ENCODE assay signal across 10 cellular contexts in the genomic region with DNA sequence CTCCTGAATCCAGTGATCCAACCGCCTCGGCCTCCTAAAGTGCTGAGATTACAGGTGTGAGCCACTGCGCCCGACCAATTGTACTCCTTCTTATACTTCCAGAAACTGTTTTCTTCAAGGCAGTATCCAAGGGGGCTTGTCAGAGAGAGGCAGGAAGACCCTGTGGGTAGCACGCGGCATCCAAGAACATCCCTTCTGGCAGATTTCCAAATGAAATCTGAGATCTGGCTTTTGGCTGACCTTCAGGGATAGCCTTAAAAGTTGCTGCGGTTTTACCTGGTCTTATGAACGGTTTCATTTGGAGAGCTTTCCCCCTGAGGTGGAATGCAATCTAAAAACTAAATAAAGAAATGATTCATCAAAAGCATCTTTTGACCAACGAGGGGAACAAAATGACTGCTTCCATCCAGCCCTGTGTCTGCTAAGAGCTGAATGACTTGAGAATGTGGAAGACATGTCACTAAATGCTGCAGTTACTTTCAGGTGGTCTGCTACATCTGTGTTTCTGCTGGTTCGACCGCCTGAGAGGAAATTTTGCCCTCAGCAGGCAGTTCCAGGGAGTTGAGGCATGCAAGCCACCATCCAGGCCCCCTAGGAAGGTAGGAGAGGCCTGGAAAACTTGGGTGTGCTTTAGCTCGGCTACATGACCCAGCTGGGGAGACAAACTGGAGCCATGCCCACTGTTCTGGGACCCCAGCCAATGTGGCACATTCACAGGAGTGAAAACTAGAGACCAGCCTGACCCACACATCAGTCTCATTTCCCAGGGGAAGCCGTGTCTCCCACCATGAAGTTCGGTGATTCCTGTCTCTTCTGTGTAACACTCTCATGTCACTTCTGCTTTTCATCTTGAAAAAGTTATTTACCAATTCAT.
DNase-seq lines count a peak whose midpoint lies in the region; ATAC-seq, FAIRE-seq and TF ChIP-seq lines count a peak whose summit lies in the region.
"Had no signal": no experiment of that assay in that cellular context is flagged by ENCODE, and none has a peak within 500 bp of the region (broad histone marks: within the 10 kb centered on the region; RNA-seq: fewer than 3 reads in every experiment).

No MANE protein-coding gene starts in this region.

- CTCF ChIA-PET in GM12878 (lab: Yijun Ruan, JAX) (interaction anchor here (0.9 kb wide), 1 partner anchor 12 kb away, joined by 3 read pairs; no protein-coding TSS in a partner anchor), Calu3 (lab: Charles Lee) (no interaction called here)

- peak overlapping the region; percentile 41 for H3K27ac ChIP-seq in GM12878 (ENCODE audit: control insufficient read depth, insufficient read depth)

- H3K27me3 ChIP-seq in GM12878 (replicated peaks in 1 of 2; ENCODE audit: control insufficient read depth in 2 of 2, insufficient read depth in 2 of 2, low read length in 1 of 2) = no peaks in the 10 kb centered on the region

- no peak overlapping the region for H3K4me3 Mint-ChIP-seq in Calu3 (ENCODE audit: low read depth, unreplicated experiment)

- TF ChIP-seq POLR2A in GM12878 (IDR thresholded peaks at IDR 0.05; ENCODE audit: low read depth, low read length) = no peak

- RAD21 ChIA-PET in GM12878 (lab: Charles Lee; ENCODE audit: unreplicated experiment) = interaction anchor here (0.8 to 1.0 kb wide), 2 partner anchors 30 to 63 kb away, joined by 3 read pairs; no protein-coding TSS in a partner anchor

- in situ Hi-C loops in GM12878 (cut with MboI) = no loop called here

- DNase-seq in DMS79 treated with DMSO at 0.1 percent for 48 hours (lab: John Stamatoyannopoulos, UW) (peak; percentile 65), GM12878 (ENCODE audit: low read depth, low spot score) (peak; percentile 70), RKO (ENCODE audit: low spot score) (no peak), Calu3 (no peak), D721Med (ENCODE audit: insufficient read length, low spot score) (no peak), dedifferentiated amniotic fluid mesenchymal stem cell (ENCODE audit: extremely low spot score) (no peak)
- DNase-seq: hippocampal formation, NCI-H774 had no signal

- no peak overlapping the region for H3K4me3 ChIP-seq in GM12878

- H3K36me3 Mint-ChIP-seq in Calu3 (ENCODE audit: insufficient read depth, unreplicated experiment) = no peaks in the 10 kb centered on the region

- H4K20me1 ChIP-seq in GM12878 (ENCODE audit: control insufficient read depth, insufficient read depth) = no peaks in the 10 kb centered on the region

- TF ChIP-seq CTCF in GM12878 (IDR thresholded peaks at IDR 0.05 in 2 of 3, conservative IDR thresholded peaks at IDR 0.05 in 1 of 3; ENCODE audit: control insufficient read depth in 2 of 3, extremely low read depth in 1 of 3, insufficient read depth in 1 of 3, low read depth in 3 of 3, low read length in 3 of 3) = no peak
- no peak for TF ChIP-seq CTCF in Calu3 (IDR thresholded peaks at IDR 0.05; ENCODE audit: unreplicated experiment)
- TF ChIP-seq CTCF in D721Med (IDR thresholded peaks at IDR 0.05; ENCODE audit: insufficient read depth, missing control alignments) = no peak

- H3K4me1 ChIP-seq in GM12878 (ENCODE audit: control insufficient read depth, insufficient read depth, low read length) = peaks cover 40% of the 10 kb centered on the region

- SMC1A ChIA-PET in GM12878 (lab: Charles Lee; ENCODE audit: uncharacterized antibody, unreplicated experiment) = interaction anchor here (0.7 to 1.0 kb wide), 3 partner anchors 11 to 180 kb away, joined by 3 to 4 read pairs (median 3); no protein-coding TSS in a partner anchor

- H3K9me3 ChIP-seq in GM12878 (replicated peaks; ENCODE audit: control insufficient read depth, insufficient read depth, low read length) = peaks cover 2% of the 10 kb centered on the region

- peak overlapping the region; percentile 78 for H2AFZ ChIP-seq in GM12878 (ENCODE audit: control insufficient read depth, low read depth, low read length)

- no peak for TF ChIP-seq RAD21 in GM12878 (IDR thresholded peaks at IDR 0.05; ENCODE audit: insufficient read depth, low read depth, low read length)

- no peaks in the 10 kb centered on the region for H3K79me2 ChIP-seq in GM12878 (ENCODE audit: control insufficient read depth, insufficient read depth, low read length)

- no peaks in the 10 kb centered on the region for H3K9me3 Mint-ChIP-seq in Calu3 (ENCODE audit: low read depth, unreplicated experiment)

- intact Hi-C loops in GM12878 (cut with micrococcal nuclease; ENCODE audit: unreplicated experiment) = loop anchor here (1.0 kb wide), 2 partner anchors 64 to 176 kb away; no protein-coding TSS in a partner anchor
- intact Hi-C loops in Calu3 (cut with micrococcal nuclease; ENCODE audit: unreplicated experiment) = no loop called here

- POLR2A ChIA-PET in GM12878 (lab: Charles Lee) = no interaction called here

- ATAC-seq in GM18867 (IDR thresholded peaks at IDR 0.05; ENCODE audit: unreplicated experiment) (peak; percentile 61), HG02938 (IDR thresholded peaks at IDR 0.05; ENCODE audit: unreplicated experiment) (peak; percentile 56), GM12878 (peak; percentile 84)

- no peak overlapping the region for H3K27ac Mint-ChIP-seq in Calu3 (ENCODE audit: unreplicated experiment)

- H3K4me2 ChIP-seq in GM12878 (ENCODE audit: control insufficient read depth, insufficient read depth) = peak overlapping the region; percentile 49

- no peaks in the 10 kb centered on the region for H3K36me3 ChIP-seq in GM12878 (ENCODE audit: control insufficient read depth in 2 of 2, insufficient read depth in 2 of 2, low read length in 1 of 2)

- no peaks in the 10 kb centered on the region for H3K4me1 Mint-ChIP-seq in Calu3 (ENCODE audit: low read depth, unreplicated experiment)

- BruUV-seq in GM12878 (replicated peaks; lab: Mats Ljungman, UMichigan) (no TSS peak), Calu3 (replicated peaks; lab: Mats Ljungman, UMichigan) (no TSS peak)

- TF ChIP-seq EP300 in GM12878 (IDR thresholded peaks at IDR 0.05; ENCODE audit: borderline replicate concordance in 1 of 2, control insufficient read depth in 1 of 2, low read depth in 2 of 2, low read length in 2 of 2) = peak; percentile 51 to 74; a peak in 3 of 4 replicates

- FAIRE-seq in GM12878 (lab: Jason Lieb, UNC) (no peak), D721Med (lab: Jason Lieb, UNC) (no peak)

- no peak overlapping the region for H3K9ac ChIP-seq in GM12878 (ENCODE audit: control insufficient read depth, insufficient read depth, low read length)

- WGBS in GM12878 (ENCODE audit: insufficient coverage, insufficient replicate concordance, low lambda C conversion rate, missing lambda C conversion rate) = 35% methylated on average over 14 of the region's 14 CpGs

- H3K27me3 Mint-ChIP-seq in Calu3 (ENCODE audit: unreplicated experiment) = no peaks in the 10 kb centered on the region

TF ChIP-seq in GM12878, 131 proteins besides CTCF, POLR2A, EP300 and RAD21 (continues in another document):
- TF ChIP-seq TCF7 (IDR thresholded peaks at IDR 0.05; ENCODE audit: borderline replicate concordance) (peak; percentile 91), CEBPB (IDR thresholded peaks at IDR 0.05; ENCODE audit: borderline replicate concordance in 1 of 2, low read depth in 2 of 2, low read length in 2 of 2) (peak in 1 of 2 experiments; percentile 83; a peak in 1 of 4 replicates), IKZF1 (conservative IDR thresholded peaks at IDR 0.05) (peak; percentile 40; the same call in 1 of the 2 replicates), PML (IDR thresholded peaks at IDR 0.05; ENCODE audit: low read length) (0 out of 2 replicates have a peak, but pooled peaks have one; percentile 61), JUND (IDR thresholded peaks at IDR 0.05; ENCODE audit: low read depth, low read length) (peak; percentile 46; the same call in 1 of the 2 replicates), RCOR1 (conservative IDR thresholded peaks at IDR 0.05; ENCODE audit: low read depth, low read length) (0 out of 2 replicates have a peak, but pooled peaks have one; percentile 63), LARP7 (IDR thresholded peaks at IDR 0.05) (0 out of 2 replicates have a peak, but pooled peaks have one; percentile 26), MTA3 (IDR thresholded peaks at IDR 0.05; ENCODE audit: borderline replicate concordance, low read length) (peak; percentile 91), IRF4 (IDR thresholded peaks at IDR 0.05; ENCODE audit: low read depth, low read length) (peak; percentile 98), MEF2B (IDR thresholded peaks at IDR 0.05; ENCODE audit: partially characterized antibody, poor library complexity, severe bottlenecking) (peak; percentile 70), RAD51 (IDR thresholded peaks at IDR 0.05) (no peak), POLR2AphosphoS5 (IDR thresholded peaks at IDR 0.05; ENCODE audit: low read length) (no peak), ATF2 (IDR thresholded peaks at IDR 0.05; ENCODE audit: low read length) (peak; percentile 93), GABPA (IDR thresholded peaks at IDR 0.05; ENCODE audit: low read depth) (peak; percentile 71), TBL1XR1 (IDR thresholded peaks at IDR 0.05; ENCODE audit: low read depth, low read length) (peak; percentile 86), TCF12 (IDR thresholded peaks at IDR 0.05; ENCODE audit: low read depth, low read length) (peak; percentile 82; the same call in 1 of the 2 replicates), CREB1 (IDR thresholded peaks at IDR 0.05; ENCODE audit: low read depth) (peak; percentile 53; the same call in 1 of the 2 replicates), ETV6 (conservative IDR thresholded peaks at IDR 0.05 in 1 of 2, IDR thresholded peaks at IDR 0.05 in 1 of 2; ENCODE audit: borderline replicate concordance in 1 of 2, low read depth in 1 of 2) (peak in 1 of 2 experiments; percentile 80; a peak in 2 of 4 replicates), BCL11A (IDR thresholded peaks at IDR 0.05; ENCODE audit: low read depth, low read length) (peak; percentile 97), EED (IDR thresholded peaks at IDR 0.05; ENCODE audit: low read depth) (peak; percentile 97), MYC (IDR thresholded peaks at IDR 0.05; ENCODE audit: insufficient read depth, insufficient read length, insufficient replicate concordance, low read length, severe bottlenecking) (no peak), ZBED1 (IDR thresholded peaks at IDR 0.05; ENCODE audit: borderline replicate concordance) (peak; percentile 93; the same call in 1 of the 2 replicates)

Comparison
In these comparisons a context has a peak if more than half of its experiments do, and no peak if none do; other contexts are left out.
1. DNase-seq: peak in DMS79 treated with DMSO at 0.1 percent for 48 hours (single experiment) and GM12878 (single experiment); none in RKO (single experiment), Calu3 (single experiment), D721Med (single experiment) and dedifferentiated amniotic fluid mesenchymal stem cell (single experiment).
2. Peak in every context shown above with its lines, with median percentiles within 50 percentile points of each other: ATAC-seq.